8 cellular contexts compared by ENCODE assay signal in the genomic region with DNA sequence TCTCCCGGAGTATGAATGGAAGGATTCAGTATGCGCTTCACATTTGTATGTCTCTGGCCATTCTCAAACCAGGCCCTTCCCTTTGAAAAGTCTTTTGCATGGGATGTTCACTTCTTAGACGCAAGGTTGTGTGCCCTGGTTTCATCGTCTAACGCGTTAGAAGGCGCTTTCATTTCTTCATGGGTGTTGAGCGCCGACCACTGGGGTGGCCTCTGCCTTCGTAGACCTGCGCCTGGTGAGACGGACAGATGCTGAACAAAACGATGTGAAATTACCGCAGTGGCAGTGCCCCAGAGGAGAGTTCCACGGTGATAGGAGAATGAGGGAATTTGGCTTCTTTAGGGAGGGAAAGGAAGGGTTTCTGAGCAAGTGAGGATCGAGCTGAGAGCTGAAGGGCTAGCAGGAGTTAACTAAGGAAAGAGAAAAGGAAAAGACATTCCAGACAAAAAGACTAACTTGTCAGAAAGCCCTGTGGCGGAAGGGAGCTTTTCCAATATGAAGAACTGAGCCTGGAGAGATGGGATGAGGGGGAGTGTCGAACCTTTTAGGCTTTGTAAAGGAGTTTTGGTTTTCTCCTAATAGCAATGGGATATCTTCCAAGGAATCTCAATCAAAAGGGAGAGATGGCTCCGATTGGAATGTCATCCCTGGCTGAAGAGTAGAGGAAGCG. TPM values are rescaled to one million over a fixed set of nuclear protein-coding genes. Genes with fewer than 3 reads are reported as not detected.
DNase-seq lines count a peak whose midpoint lies in the region; ATAC-seq and TF ChIP-seq lines count a peak whose summit lies in the region.

No MANE protein-coding gene starts in this region.

- H3K27me3 ChIP-seq in Panc1 (ENCODE audit: control insufficient read depth, insufficient read depth, low read length) (no peaks in the 10 kb centered on the region), adrenal gland (no peaks in the 10 kb centered on the region)

- in situ Hi-C loops in Panc1 (cut with HindIII; ENCODE audit: low pct_unique_long_range_greater_than_20kb, low sequenced_read_pairs): no loop called here

- no peaks in the 10 kb centered on the region for H3K27me3 Mint-ChIP-seq in activated T-helper 1 cell treated with anti-CD3 and anti-CD28 coated beads, Interleukin-12 subunit alpha, Interleukin-12 subunit beta, Interleukin-2, Interleukin-4 antibody, amounts not matched to agents 30 ng/mL and 10 ng/mL and 1 ng/mL, durations not matched to agents 14 hours and 24 hours and 36 hours (ENCODE audit: insufficient read depth)

- peaks cover 29% of the 10 kb centered on the region for H3K36me3 Mint-ChIP-seq in activated T-helper 1 cell treated with anti-CD3 and anti-CD28 coated beads, Interleukin-12 subunit alpha, Interleukin-12 subunit beta, Interleukin-2, Interleukin-4 antibody, amounts not matched to agents 30 ng/mL and 10 ng/mL and 1 ng/mL, durations not matched to agents 14 hours and 24 hours and 36 hours (ENCODE audit: low read depth)

- H3K4me1 ChIP-seq in Panc1 (ENCODE audit: control insufficient read depth, insufficient read depth, low read length) (peaks cover 26% of the 10 kb centered on the region), adrenal gland (replicated peaks in 1 of 2) (peaks cover 23 to 54% of the 10 kb centered on the region in 2 donors)

- intact Hi-C loops in activated T-helper 1 cell treated with anti-CD3 and anti-CD28 coated beads, Interleukin-12 subunit alpha, Interleukin-12 subunit beta, Interleukin-2, Interleukin-4 antibody, amounts not matched to agents 30 ng/mL and 10 ng/mL and 1 ng/mL, durations not matched to agents 14 hours and 24 hours and 36 hours (cut with micrococcal nuclease): loop anchor here (1.0 to 5.0 kb wide), 10 partner anchors 8 to 850 kb away; a partner anchor contains a TSS
- intact Hi-C loops in Panc1 (cut with micrococcal nuclease; ENCODE audit: unreplicated experiment): loop anchor here (2.0 to 5.0 kb wide), 2 partner anchors 77 to 86 kb away; no protein-coding TSS in a partner anchor
- intact Hi-C loops in adrenal gland (cut with DNase I): loop anchor here in 1 of 2 donors (10.0 kb wide), 1 partner anchor 86 kb away; no protein-coding TSS in a partner anchor

- H3K9me3 Mint-ChIP-seq in activated T-helper 1 cell treated with anti-CD3 and anti-CD28 coated beads, Interleukin-12 subunit alpha, Interleukin-12 subunit beta, Interleukin-2, Interleukin-4 antibody, amounts not matched to agents 30 ng/mL and 10 ng/mL and 1 ng/mL, durations not matched to agents 14 hours and 24 hours and 36 hours: no peaks in the 10 kb centered on the region

- peaks cover 16% of the 10 kb centered on the region for H3K36me3 ChIP-seq in Panc1 (ENCODE audit: control insufficient read depth, insufficient read depth, low read length)
- H3K36me3 ChIP-seq in adrenal gland (replicated peaks in 1 of 2): no peaks in the 10 kb centered on the region

- DNase-seq in activated T-helper 1 cell treated with Interleukin-2 at 50 U/mL for 16 hours (ENCODE audit: low read depth) (peak; percentile 30), Panc1 (ENCODE audit: low read depth, low spot score) (peak; percentile 35), adrenal gland (peak; percentile 26 to 71 (median 45)), iPS-NIHi11 (ENCODE audit: low spot score) (peak; percentile 10), H4 (ENCODE audit: low spot score) (no peak)
- no peak for DNase-seq in activated T-helper 1 cell treated with anti-CD3 and anti-CD28 coated beads, Interleukin-12 subunit alpha, Interleukin-12 subunit beta, Interleukin-2, Interleukin-4 antibody, amounts not matched to agents 30 ng/mL and 10 ng/mL and 1 ng/mL, durations not matched to agents 14 hours and 24 hours and 36 hours (ENCODE audit: low spot score)
- DNase-seq in stimulated activated CD4-positive, alpha-beta T cell treated with anti-CD3 and anti-CD28 coated beads, Interleukin-2, amount 100 ng/mL, for 24 hours: peak; percentile 44 to 55

- WGBS in adrenal gland, 4 donors: 1 to 2% (median 1%) methylated on average over 20 of the region's 20 CpGs

- no peak for TF ChIP-seq POLR2A in adrenal gland (IDR thresholded peaks at IDR 0.05)

- H3K9me3 ChIP-seq in Panc1 (ENCODE audit: control insufficient read depth, insufficient read depth, low read depth, low read length): no peaks in the 10 kb centered on the region
- H3K9me3 ChIP-seq in adrenal gland (replicated peaks in 1 of 3): no peaks in the 10 kb centered on the region

- TF ChIP-seq CTCF in Panc1 (IDR thresholded peaks at IDR 0.05) (no peak), adrenal gland (IDR thresholded peaks at IDR 0.05) (peak in 2 of 6 experiments; percentile 16 to 25)

- peak overlapping the region; percentile 79 to 99 for H3K4me3 ChIP-seq in Panc1 (ENCODE audit: low read depth in 2 of 2, low read length in 2 of 2)
- H3K4me3 ChIP-seq in adrenal gland: peak overlapping the region in 3 of 4 donors; percentile 38 to 85 (median 38)

- TSS peak; percentile 79 for BruUV-seq in Panc1 (replicated peaks; lab: Mats Ljungman, UMichigan)

- H3K27ac ChIP-seq in Panc1 (ENCODE audit: low read length): peak overlapping the region; percentile 98
- peak overlapping the region; percentile 69 to 95 (median 93) for H3K27ac ChIP-seq in adrenal gland

- no peak overlapping the region for H3K27ac Mint-ChIP-seq in activated T-helper 1 cell treated with anti-CD3 and anti-CD28 coated beads, Interleukin-12 subunit alpha, Interleukin-12 subunit beta, Interleukin-2, Interleukin-4 antibody, amounts not matched to agents 30 ng/mL and 10 ng/mL and 1 ng/mL, durations not matched to agents 14 hours and 24 hours and 36 hours

- H3K4me3 Mint-ChIP-seq in activated T-helper 1 cell treated with anti-CD3 and anti-CD28 coated beads, Interleukin-12 subunit alpha, Interleukin-12 subunit beta, Interleukin-2, Interleukin-4 antibody, amounts not matched to agents 30 ng/mL and 10 ng/mL and 1 ng/mL, durations not matched to agents 14 hours and 24 hours and 36 hours: no peak overlapping the region

- CTCF ChIA-PET in Panc1 (lab: Charles Lee): interaction anchor here (0.7 to 1.8 kb wide), 3 partner anchors 70 to 225 kb away, joined by 3 to 4 read pairs (median 4); no protein-coding TSS in a partner anchor

- ATAC-seq in HG02981 (IDR thresholded peaks at IDR 0.05; ENCODE audit: unreplicated experiment) (peak; percentile 22), Panc1 (no peak; the same call in 1 of the 2 replicates)

- POLR2A ChIA-PET in Panc1 (lab: Charles Lee): interaction anchor here (1.1 to 1.4 kb wide), 2 partner anchors 22 to 38 kb away, joined by 3 to 14 read pairs; a partner anchor contains a TSS

- peaks cover 27% of the 10 kb centered on the region for H3K4me1 Mint-ChIP-seq in activated T-helper 1 cell treated with anti-CD3 and anti-CD28 coated beads, Interleukin-12 subunit alpha, Interleukin-12 subunit beta, Interleukin-2, Interleukin-4 antibody, amounts not matched to agents 30 ng/mL and 10 ng/mL and 1 ng/mL, durations not matched to agents 14 hours and 24 hours and 36 hours (ENCODE audit: low read depth)

RNA-seq across cellular contexts. Expression of a gene that starts 0.9 kb away (rescaled TPM):
- total RNA-seq in activated T-helper 1 cell treated with anti-CD3 and anti-CD28 coated beads, Interleukin-12 subunit alpha, Interleukin-12 subunit beta, Interleukin-2, Interleukin-4 antibody, amounts not matched to agents 30 ng/mL and 10 ng/mL and 1 ng/mL, durations not matched to agents 14 hours and 24 hours and 36 hours: 28.8 and 29.8 TPM in 2 replicates
- total RNA-seq in Panc1 (2021; ENCODE audit: unreplicated experiment) (60.6 TPM), adrenal gland (10 to 100 TPM; 12.6 to 50.9 (median 34.6) TPM)
- 35.4 TPM for polyA plus RNA-seq in Panc1 (2012; ENCODE audit: insufficient read length)
- 10 to 100 TPM; 30.4 to 63.7 (median 32.8) TPM for polyA plus RNA-seq in adrenal gland
- 28.3 and 46.0 TPM in 2 replicates for total RNA-seq in H4 (2014; rRNA removed; shearing (Covaris generic))

RNA-seq across cellular contexts. Expression of a gene that starts 1.3 kb away (rescaled TPM):
- total RNA-seq in activated T-helper 1 cell treated with anti-CD3 and anti-CD28 coated beads, Interleukin-12 subunit alpha, Interleukin-12 subunit beta, Interleukin-2, Interleukin-4 antibody, amounts not matched to agents 30 ng/mL and 10 ng/mL and 1 ng/mL, durations not matched to agents 14 hours and 24 hours and 36 hours: 58.7 and 66.6 TPM in 2 replicates
- total RNA-seq in Panc1 (2021; ENCODE audit: unreplicated experiment): 37.5 TPM
- polyA plus RNA-seq in Panc1 (2012; ENCODE audit: insufficient read length): 17.7 TPM
- 10 to 100 TPM; 12.4 to 33.4 (median 28.1) TPM for total RNA-seq in adrenal gland
- polyA plus RNA-seq in adrenal gland: 10 to 100 TPM; 17.0 to 31.5 (median 22.5) TPM
- 9.5 and 10.0 TPM in 2 replicates for total RNA-seq in H4 (2014; rRNA removed; shearing (Covaris generic))

RNA-seq across cellular contexts. Expression of a gene that starts 38.0 kb away (rescaled TPM):
- total RNA-seq in activated T-helper 1 cell treated with anti-CD3 and anti-CD28 coated beads, Interleukin-12 subunit alpha, Interleukin-12 subunit beta, Interleukin-2, Interleukin-4 antibody, amounts not matched to agents 30 ng/mL and 10 ng/mL and 1 ng/mL, durations not matched to agents 14 hours and 24 hours and 36 hours: 29.0 and 29.2 TPM in 2 replicates
- 72.0 TPM for total RNA-seq in Panc1 (2021; ENCODE audit: unreplicated experiment)
- 56.0 TPM for polyA plus RNA-seq in Panc1 (2012; ENCODE audit: insufficient read length)
- 10 to 100 TPM; 14.7 to 32.2 (median 18.4) TPM for total RNA-seq in adrenal gland
- 10 to 100 TPM; 37.3 to 67.2 (median 39.3) TPM for polyA plus RNA-seq in adrenal gland
- 32.9 and 41.2 TPM in 2 replicates for total RNA-seq in H4 (2014; rRNA removed; shearing (Covaris generic))

Comparison
In these comparisons a context has a peak if more than half of its experiments do, and no peak if none do; other contexts are left out.
1. DNase-seq: peak in activated T-helper 1 cell treated with Interleukin-2 at 50 U/mL for 16 hours (single experiment), Panc1 (single experiment), adrenal gland (7 of 7), iPS-NIHi11 (single experiment) and stimulated activated CD4-positive, alpha-beta T cell treated with anti-CD3 and anti-CD28 coated beads, Interleukin-2, amount 100 ng/mL, for 24 hours (2 of 2); none in activated T-helper 1 cell treated with anti-CD3 and anti-CD28 coated beads, Interleukin-12 subunit alpha, Interleukin-12 subunit beta, Interleukin-2, Interleukin-4 antibody, amounts not matched to agents 30 ng/mL and 10 ng/mL and 1 ng/mL, durations not matched to agents 14 hours and 24 hours and 36 hours (single experiment) and H4 (single experiment).